In the genomic region with DNA sequence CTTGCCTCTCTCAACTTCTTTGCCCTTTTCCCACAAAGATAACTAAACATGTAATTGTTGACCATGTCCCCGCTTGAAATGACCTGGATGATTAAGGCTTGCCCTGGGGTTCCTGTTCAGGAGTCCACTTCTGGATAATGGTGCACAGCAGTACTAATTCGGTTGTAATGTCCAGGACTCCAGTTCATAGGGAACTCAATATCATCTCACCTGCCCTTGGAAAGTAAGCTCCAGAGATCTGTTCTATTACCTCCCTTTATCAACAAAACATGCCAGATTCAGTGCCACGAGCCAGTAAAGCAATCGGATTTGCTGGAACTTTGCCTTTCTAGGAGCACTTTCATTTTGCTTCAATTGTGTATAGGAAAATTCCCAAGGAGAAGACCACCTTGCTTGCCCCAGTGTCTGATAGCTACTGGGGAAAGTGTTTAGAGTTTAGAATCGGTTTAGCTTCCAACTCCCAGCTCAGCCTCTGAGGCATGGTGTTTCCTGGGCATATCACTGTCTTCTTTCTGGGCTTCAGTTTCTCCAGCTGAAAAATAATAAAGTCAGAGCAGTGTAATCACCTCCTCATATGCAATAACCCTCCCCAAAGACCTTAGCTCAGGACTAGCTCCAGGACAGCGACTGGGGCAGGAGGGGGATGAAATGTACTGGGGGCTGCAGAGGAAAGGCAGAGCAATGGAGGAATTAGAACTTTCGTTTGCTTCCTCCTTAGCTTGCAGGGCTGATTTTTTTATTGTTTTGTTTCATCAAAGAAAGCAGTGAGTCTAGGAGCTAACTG, we compare ENCODE assay signal across 20 cellular contexts.
"Had no signal": no experiment of that assay in that cellular context is flagged by ENCODE, and none has a peak within 500 bp of the region (broad histone marks: within the 10 kb centered on the region; RNA-seq: fewer than 3 reads in every experiment).

No MANE protein-coding gene starts in this region.

- H3K4me3 ChIP-seq: esophagus squamous epithelium, left ventricle myocardium inferior, ovary, suprapubic skin, thyroid gland had no signal

- FAIRE-seq: colon, urothelium cell line had no signal

- DNase-seq: cerebellar nuclear complex; effector memory CD8-positive, alpha-beta T cell; esophagus squamous epithelium; foreskin fibroblast; head of caudate nucleus; hippocampal formation; left ventricle myocardium inferior; naive thymus-derived CD4-positive, alpha-beta T cell; nephron progenitor cell; ovary; right cardiac atrium; stimulated activated CD4-positive, alpha-beta T cell treated with anti-CD3 and anti-CD28 coated beads, Interleukin-4, amount 100 ng/mL, for 1 hour; stimulated activated CD8-positive, alpha-beta memory T cell treated with anti-CD3 and anti-CD28 coated beads, Interleukin-4, amount 100 ng/mL, for 48 hours; stimulated activated naive CD8-positive, alpha-beta T cell treated with anti-CD3 and anti-CD28 coated beads, Interleukin-15, Interleukin-2, amounts not matched to agents 100 U/mL and 50 U/mL, for 24 hours; thyroid gland had no signal

- H3K9me3 ChIP-seq: esophagus squamous epithelium, left ventricle myocardium inferior, neutrophil, ovary, suprapubic skin, thyroid gland had no signal

- ATAC-seq: effector memory CD8-positive, alpha-beta T cell; naive thymus-derived CD4-positive, alpha-beta T cell; right cardiac atrium; stimulated activated effector memory CD8-positive, alpha-beta T cell treated with anti-CD3 and anti-CD28 coated beads, Interleukin-12 subunit alpha, Interleukin-12 subunit beta, amount 100 ng/mL, for 72 hours; stimulated activated naive CD8-positive, alpha-beta T cell treated with anti-CD3 and anti-CD28 coated beads, Interleukin-15, Interleukin-2, amounts not matched to agents 100 U/mL and 50 U/mL, for 24 hours had no signal

- H3K36me3 ChIP-seq: esophagus squamous epithelium, left ventricle myocardium inferior, neutrophil, ovary, suprapubic skin, thyroid gland had no signal

- H3K4me1 ChIP-seq: esophagus squamous epithelium, left ventricle myocardium inferior, suprapubic skin, thyroid gland had no signal

- H3K27ac ChIP-seq: esophagus squamous epithelium, left ventricle myocardium inferior, neutrophil, ovary, suprapubic skin, thyroid gland had no signal

- H3K27me3 ChIP-seq: neutrophil, ovary, thyroid gland had no signal
